15 cellular contexts compared by ENCODE assay signal in genomic region chr16:1913327-1914083, GRCh38. TPM values are rescaled to one million over a fixed set of nuclear protein-coding genes. Genes with fewer than 3 reads are reported as not detected.
DNase-seq lines count a peak whose midpoint lies in the region; ATAC-seq and TF ChIP-seq lines count a peak whose summit lies in the region.
"Had no signal": no experiment of that assay in that cellular context is flagged by ENCODE, and none has a peak within 500 bp of the region (broad histone marks: within the 10 kb centered on the region; RNA-seq: fewer than 3 reads in every experiment).

No MANE protein-coding gene starts in this region.

- H2AFZ ChIP-seq in neural progenitor cell (replicated peaks): no peak overlapping the region

- ATAC-seq in body of pancreas (peak; percentile 91), GM19452 (IDR thresholded peaks at IDR 0.05; ENCODE audit: unreplicated experiment) (no peak)
- no peak for ATAC-seq in activated CD4-positive, CD25-positive, alpha-beta regulatory T cell treated with anti-CD3 and anti-CD28 coated beads, Interleukin-2, amount 50 U/mL, for 24 hours
- ATAC-seq: CD8-positive, alpha-beta T cell had no signal

- peaks cover 12% of the 10 kb centered on the region for H4K20me1 ChIP-seq in neural progenitor cell (ENCODE audit: low read depth)

- no peak overlapping the region for H3K4me2 ChIP-seq in neural progenitor cell

- H3K27ac ChIP-seq in body of pancreas (peak overlapping the region in 1 of 4 donors; percentile 13), neural progenitor cell (no peak overlapping the region)

- intact Hi-C loops in body of pancreas (cut with DNase I): no loop called here

- H3K4me1 Mint-ChIP-seq in neural progenitor cell: peaks cover 9% of the 10 kb centered on the region
- H3K4me1 Mint-ChIP-seq: activated CD4-positive, alpha-beta T cell treated with anti-CD3 and anti-CD28 coated beads, Interleukin-2, amount 10 ng/mL, durations not matched to agents 7 days and 5 days had no signal

- TF ChIP-seq CTCF in body of pancreas (IDR thresholded peaks at IDR 0.05): no peak
- TF ChIP-seq CTCF in neural progenitor cell (IDR thresholded peaks at IDR 0.05): no peak

- H3K4me3 Mint-ChIP-seq in neural progenitor cell: no peak overlapping the region
- H3K4me3 Mint-ChIP-seq: activated CD4-positive, alpha-beta T cell treated with anti-CD3 and anti-CD28 coated beads, Interleukin-2, amount 10 ng/mL, durations not matched to agents 7 days and 5 days; CD8-positive, alpha-beta T cell; T-helper 1 cell treated with Interleukin-12 subunit alpha and Interleukin-12 subunit beta and Interleukin-4 antibody, amounts not matched to agents 30 μg/mL and 1 μg/mL, for 36 hours had no signal

- no peaks in the 10 kb centered on the region for H3K9me3 Mint-ChIP-seq in neural progenitor cell
- H3K9me3 Mint-ChIP-seq: activated CD4-positive, alpha-beta T cell treated with anti-CD3 and anti-CD28 coated beads, Interleukin-2, amount 10 ng/mL, durations not matched to agents 7 days and 5 days; CD8-positive, alpha-beta T cell; nephron progenitor cell; T-helper 1 cell treated with Interleukin-12 subunit alpha and Interleukin-12 subunit beta and Interleukin-4 antibody, amounts not matched to agents 30 μg/mL and 1 μg/mL, for 36 hours had no signal

- no peaks in the 10 kb centered on the region for H3K79me2 ChIP-seq in neural progenitor cell (ENCODE audit: low read depth)

- H3K4me1 ChIP-seq in body of pancreas (peaks cover 21% of the 10 kb centered on the region), neural progenitor cell (peaks cover 34% of the 10 kb centered on the region)

- H3K4me3 ChIP-seq in body of pancreas: no peak overlapping the region
- no peak overlapping the region for H3K4me3 ChIP-seq in neural progenitor cell

- TF ChIP-seq POLR2A in body of pancreas (IDR thresholded peaks at IDR 0.05): no peak

- 26 to 46% methylated on average over 12 to 21 of the region's 21 CpGs for WGBS in body of pancreas, 2 donors

- H3K9me3 ChIP-seq in body of pancreas (no peaks in the 10 kb centered on the region), neural progenitor cell (ENCODE audit: low read depth) (no peaks in the 10 kb centered on the region)

- H3F3A ChIP-seq in neural progenitor cell (ENCODE audit: low read depth): peaks cover 12% of the 10 kb centered on the region

- no peak overlapping the region for H3K27ac Mint-ChIP-seq in neural progenitor cell
- H3K27ac Mint-ChIP-seq: activated CD4-positive, alpha-beta T cell treated with anti-CD3 and anti-CD28 coated beads, Interleukin-2, amount 10 ng/mL, durations not matched to agents 7 days and 5 days; CD8-positive, alpha-beta T cell; nephron progenitor cell; T-helper 1 cell treated with Interleukin-12 subunit alpha and Interleukin-12 subunit beta and Interleukin-4 antibody, amounts not matched to agents 30 μg/mL and 1 μg/mL, for 36 hours had no signal

- peak; percentile 49 for DNase-seq in DMS79 (lab: John Stamatoyannopoulos, UW)
- peak; percentile 31 for DNase-seq in NCI-H1417 treated with DMSO at 0.1 percent for 48 hours (lab: John Stamatoyannopoulos, UW)
- peak; percentile 67 to 86 (median 82) for DNase-seq in body of pancreas
- peak; percentile 1 for DNase-seq in neural progenitor cell (ENCODE audit: low spot score)
- no peak for DNase-seq in superior temporal gyrus (ENCODE audit: extremely low spot score)
- no peak for DNase-seq in midbrain (lab: John Stamatoyannopoulos, UW)
- DNase-seq: activated CD4-positive, alpha-beta T cell treated with anti-CD3 and anti-CD28 coated beads, Interleukin-2, amount 10 ng/mL, durations not matched to agents 7 days and 5 days; activated gamma-delta T cell treated with Interleukin-2 at 50 U/mL for 16 hours; CD8-positive, alpha-beta T cell; central memory CD4-positive, alpha-beta T cell; nephron progenitor cell had no signal

- H3K27me3 ChIP-seq in body of pancreas (peaks cover 0 to 14% of the 10 kb centered on the region in 2 donors), neural progenitor cell (peaks cover 31% of the 10 kb centered on the region)

- H3K36me3 ChIP-seq in body of pancreas (replicated peaks in 1 of 2; ENCODE audit: insufficient read depth in 1 of 2, low read depth in 2 of 2) (no peaks in the 10 kb centered on the region), neural progenitor cell (no peaks in the 10 kb centered on the region)

- no peak overlapping the region for H3K9ac ChIP-seq in neural progenitor cell

- no peaks in the 10 kb centered on the region for H3K36me3 Mint-ChIP-seq in neural progenitor cell
- H3K36me3 Mint-ChIP-seq: CD8-positive, alpha-beta T cell had no signal

- H3K27me3 Mint-ChIP-seq in neural progenitor cell (ENCODE audit: insufficient read depth, low read depth): peaks cover 29% of the 10 kb centered on the region

RNA-seq across cellular contexts. Expression of gene HS3ST6, which starts 4.7 kb away (rescaled TPM):
- not detected for total RNA-seq in body of pancreas
- 1.1 TPM in 1 of 2 replicates, not detected in the other for total RNA-seq in neural progenitor cell (ENCODE audit: low replicate concordance)
- total RNA-seq: activated CD4-positive, alpha-beta T cell treated with anti-CD3 and anti-CD28 coated beads, Interleukin-2, amount 10 ng/mL, durations not matched to agents 7 days and 5 days; CD8-positive, alpha-beta T cell; fibroblast of lung had no signal

RNA-seq across cellular contexts. Expression of gene MSRB1, which starts 29.5 kb away (rescaled TPM):
- total RNA-seq in body of pancreas: 10 to 100 TPM; 36.8 to 38.6 TPM
- total RNA-seq in neural progenitor cell (ENCODE audit: low replicate concordance): 19.4 and 26.9 TPM in 2 replicates

RNA-seq across cellular contexts. Expression of gene RPL3L, which starts 41.0 kb away (rescaled TPM):
- total RNA-seq in body of pancreas (10 to 100 TPM in 1 of 2 donors, not detected in 1; 16.5 TPM), neural progenitor cell (ENCODE audit: low replicate concordance) (not detected in 2 replicates)
- total RNA-seq: activated CD4-positive, alpha-beta T cell treated with anti-CD3 and anti-CD28 coated beads, Interleukin-2, amount 10 ng/mL, durations not matched to agents 7 days and 5 days; CD8-positive, alpha-beta T cell; fibroblast of lung had no signal

RNA-seq across cellular contexts. Expression of gene MEIOB, which starts 41.5 kb away (rescaled TPM):
- under 1 TPM in 1 of 2 donors, not detected in 1; 0.26 TPM for total RNA-seq in body of pancreas
- total RNA-seq in neural progenitor cell (ENCODE audit: low replicate concordance): 1.9 and 3.7 TPM in 2 replicates
- total RNA-seq: activated CD4-positive, alpha-beta T cell treated with anti-CD3 and anti-CD28 coated beads, Interleukin-2, amount 10 ng/mL, durations not matched to agents 7 days and 5 days; CD8-positive, alpha-beta T cell; fibroblast of lung had no signal

RNA-seq across cellular contexts. Expression of gene NDUFB10, which starts 45.8 kb away (rescaled TPM):
- 10 to 100 TPM; 39.2 to 86.1 TPM for total RNA-seq in body of pancreas
- 155 and 160 TPM in 2 replicates for total RNA-seq in neural progenitor cell (ENCODE audit: low replicate concordance)

Comparison
In these comparisons a context has a peak if more than half of its experiments do, and no peak if none do; other contexts are left out.
1. DNase-seq: peak in DMS79 (single experiment), NCI-H1417 treated with DMSO at 0.1 percent for 48 hours (single experiment), body of pancreas (4 of 4) and neural progenitor cell (single experiment); none in superior temporal gyrus (single experiment) and midbrain (single experiment).